ENCODE assay signal across 1 cellular context in the genomic region with DNA sequence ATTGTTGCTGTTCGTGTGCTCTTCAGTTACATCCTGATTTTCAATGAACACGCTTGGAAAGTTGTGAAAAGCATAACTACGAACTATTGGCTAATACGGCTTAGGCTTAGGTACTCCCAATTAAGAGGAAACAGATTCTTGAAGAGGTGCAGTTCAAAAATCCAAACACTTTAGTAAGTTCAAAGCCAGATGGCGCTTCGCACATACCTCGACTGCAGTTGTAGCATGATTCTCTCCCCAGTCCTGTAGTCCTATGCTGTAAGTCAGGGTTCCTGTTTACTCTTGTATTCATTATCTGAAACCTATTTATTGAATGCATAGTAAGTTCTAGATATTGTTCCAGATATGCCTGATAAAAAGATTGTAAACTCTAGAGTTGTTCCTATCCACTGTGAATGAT.
TF ChIP-seq lines count a peak whose summit lies in the region.

No MANE protein-coding gene starts in this region.

TF ChIP-seq in GM23338, 12 proteins besides CTCF, POLR2A, EP300 and RAD21:
- TF ChIP-seq, protein P1, sequence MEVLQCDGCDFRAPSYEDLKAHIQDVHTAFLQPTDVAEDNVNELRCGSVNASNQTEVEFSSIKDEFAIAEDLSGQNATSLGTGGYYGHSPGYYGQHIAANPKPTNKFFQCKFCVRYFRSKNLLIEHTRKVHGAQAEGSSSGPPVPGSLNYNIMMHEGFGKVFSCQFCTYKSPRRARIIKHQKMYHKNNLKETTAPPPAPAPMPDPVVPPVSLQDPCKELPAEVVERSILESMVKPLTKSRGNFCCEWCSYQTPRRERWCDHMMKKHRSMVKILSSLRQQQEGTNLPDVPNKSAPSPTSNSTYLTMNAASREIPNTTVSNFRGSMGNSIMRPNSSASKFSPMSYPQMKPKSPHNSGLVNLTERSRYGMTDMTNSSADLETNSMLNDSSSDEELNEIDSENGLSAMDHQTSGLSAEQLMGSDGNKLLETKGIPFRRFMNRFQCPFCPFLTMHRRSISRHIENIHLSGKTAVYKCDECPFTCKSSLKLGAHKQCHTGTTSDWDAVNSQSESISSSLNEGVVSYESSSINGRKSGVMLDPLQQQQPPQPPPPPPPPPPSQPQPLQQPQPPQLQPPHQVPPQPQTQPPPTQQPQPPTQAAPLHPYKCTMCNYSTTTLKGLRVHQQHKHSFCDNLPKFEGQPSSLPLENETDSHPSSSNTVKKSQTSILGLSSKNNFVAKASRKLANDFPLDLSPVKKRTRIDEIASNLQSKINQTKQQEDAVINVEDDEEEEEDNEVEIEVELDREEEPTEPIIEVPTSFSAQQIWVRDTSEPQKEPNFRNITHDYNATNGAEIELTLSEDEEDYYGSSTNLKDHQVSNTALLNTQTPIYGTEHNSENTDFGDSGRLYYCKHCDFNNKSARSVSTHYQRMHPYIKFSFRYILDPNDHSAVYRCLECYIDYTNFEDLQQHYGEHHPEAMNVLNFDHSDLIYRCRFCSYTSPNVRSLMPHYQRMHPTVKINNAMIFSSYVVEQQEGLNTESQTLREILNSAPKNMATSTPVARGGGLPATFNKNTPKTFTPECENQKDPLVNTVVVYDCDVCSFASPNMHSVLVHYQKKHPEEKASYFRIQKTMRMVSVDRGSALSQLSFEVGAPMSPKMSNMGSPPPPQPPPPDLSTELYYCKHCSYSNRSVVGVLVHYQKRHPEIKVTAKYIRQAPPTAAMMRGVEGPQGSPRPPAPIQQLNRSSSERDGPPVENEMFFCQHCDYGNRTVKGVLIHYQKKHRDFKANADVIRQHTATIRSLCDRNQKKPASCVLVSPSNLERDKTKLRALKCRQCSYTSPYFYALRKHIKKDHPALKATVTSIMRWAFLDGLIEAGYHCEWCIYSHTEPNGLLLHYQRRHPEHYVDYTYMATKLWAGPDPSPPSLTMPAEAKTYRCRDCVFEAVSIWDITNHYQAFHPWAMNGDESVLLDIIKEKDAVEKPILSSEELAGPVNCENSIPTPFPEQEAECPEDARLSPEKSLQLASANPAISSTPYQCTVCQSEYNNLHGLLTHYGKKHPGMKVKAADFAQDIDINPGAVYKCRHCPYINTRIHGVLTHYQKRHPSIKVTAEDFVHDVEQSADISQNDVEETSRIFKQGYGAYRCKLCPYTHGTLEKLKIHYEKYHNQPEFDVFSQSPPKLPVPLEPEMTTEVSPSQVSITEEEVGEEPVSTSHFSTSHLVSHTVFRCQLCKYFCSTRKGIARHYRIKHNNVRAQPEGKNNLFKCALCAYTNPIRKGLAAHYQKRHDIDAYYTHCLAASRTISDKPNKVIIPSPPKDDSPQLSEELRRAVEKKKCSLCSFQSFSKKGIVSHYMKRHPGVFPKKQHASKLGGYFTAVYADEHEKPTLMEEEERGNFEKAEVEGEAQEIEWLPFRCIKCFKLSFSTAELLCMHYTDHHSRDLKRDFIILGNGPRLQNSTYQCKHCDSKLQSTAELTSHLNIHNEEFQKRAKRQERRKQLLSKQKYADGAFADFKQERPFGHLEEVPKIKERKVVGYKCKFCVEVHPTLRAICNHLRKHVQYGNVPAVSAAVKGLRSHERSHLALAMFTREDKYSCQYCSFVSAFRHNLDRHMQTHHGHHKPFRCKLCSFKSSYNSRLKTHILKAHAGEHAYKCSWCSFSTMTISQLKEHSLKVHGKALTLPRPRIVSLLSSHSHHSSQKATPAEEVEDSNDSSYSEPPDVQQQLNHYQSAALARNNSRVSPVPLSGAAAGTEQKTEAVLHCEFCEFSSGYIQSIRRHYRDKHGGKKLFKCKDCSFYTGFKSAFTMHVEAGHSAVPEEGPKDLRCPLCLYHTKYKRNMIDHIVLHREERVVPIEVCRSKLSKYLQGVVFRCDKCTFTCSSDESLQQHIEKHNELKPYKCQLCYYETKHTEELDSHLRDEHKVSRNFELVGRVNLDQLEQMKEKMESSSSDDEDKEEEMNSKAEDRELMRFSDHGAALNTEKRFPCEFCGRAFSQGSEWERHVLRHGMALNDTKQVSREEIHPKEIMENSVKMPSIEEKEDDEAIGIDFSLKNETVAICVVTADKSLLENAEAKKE (CRISPR knock-in tag; IDR thresholded peaks at IDR 0.05) = no peak
- TF ChIP-seq ZNF114 (CRISPR knock-in tag; IDR thresholded peaks at IDR 0.05) = no peak
- no peak for TF ChIP-seq EZH2 (IDR thresholded peaks at IDR 0.05; ENCODE audit: low read depth, unreplicated experiment)
- no peak for TF ChIP-seq EZH2phosphoT487 (IDR thresholded peaks at IDR 0.05; ENCODE audit: unreplicated experiment)
- no peak for TF ChIP-seq CREB1 (CRISPR knock-in tag; IDR thresholded peaks at IDR 0.05; ENCODE audit: low read depth)
- TF ChIP-seq, protein P2, sequence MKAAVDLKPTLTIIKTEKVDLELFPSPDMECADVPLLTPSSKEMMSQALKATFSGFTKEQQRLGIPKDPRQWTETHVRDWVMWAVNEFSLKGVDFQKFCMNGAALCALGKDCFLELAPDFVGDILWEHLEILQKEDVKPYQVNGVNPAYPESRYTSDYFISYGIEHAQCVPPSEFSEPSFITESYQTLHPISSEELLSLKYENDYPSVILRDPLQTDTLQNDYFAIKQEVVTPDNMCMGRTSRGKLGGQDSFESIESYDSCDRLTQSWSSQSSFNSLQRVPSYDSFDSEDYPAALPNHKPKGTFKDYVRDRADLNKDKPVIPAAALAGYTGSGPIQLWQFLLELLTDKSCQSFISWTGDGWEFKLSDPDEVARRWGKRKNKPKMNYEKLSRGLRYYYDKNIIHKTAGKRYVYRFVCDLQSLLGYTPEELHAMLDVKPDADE (IDR thresholded peaks at IDR 0.05) = no peak
- TF ChIP-seq POLR2AphosphoS5 (IDR thresholded peaks at IDR 0.05; ENCODE audit: low read depth) = no peak
- no peak for TF ChIP-seq JUNB (IDR thresholded peaks at IDR 0.05; ENCODE audit: unreplicated experiment)
